In genomic region chr2:205013586-205013985, GRCh38 we compare ENCODE assay signal across 11 cellular contexts.
"Had no signal": no experiment of that assay in that cellular context is flagged by ENCODE, and none has a peak within 500 bp of the region (broad histone marks: within the 10 kb centered on the region; RNA-seq: fewer than 3 reads in every experiment).

No MANE protein-coding gene starts in this region.

- H3K9me3 ChIP-seq: HAP-1 had no signal

- H3K4me3 ChIP-seq: GM23248, GM23338, HAP-1 had no signal

- H3K4me1 ChIP-seq: HAP-1 had no signal

- FAIRE-seq: H1, H54 had no signal

- DNase-seq: GM23248, GOT3, H7, H9, HCEC 1CT, HFFc6 had no signal

- ATAC-seq: GM23338, HCT116 had no signal

- H2AFZ ChIP-seq: GM23248, GM23338 had no signal

- H3K36me3 ChIP-seq: HAP-1 had no signal

- H3K9ac ChIP-seq: GM23248 had no signal

- H3K27ac ChIP-seq: GM23248 had no signal

- H3K4me2 ChIP-seq: GM23338 had no signal
